Comparison of ENCODE assay signal across 8 cellular contexts in the genomic region with DNA sequence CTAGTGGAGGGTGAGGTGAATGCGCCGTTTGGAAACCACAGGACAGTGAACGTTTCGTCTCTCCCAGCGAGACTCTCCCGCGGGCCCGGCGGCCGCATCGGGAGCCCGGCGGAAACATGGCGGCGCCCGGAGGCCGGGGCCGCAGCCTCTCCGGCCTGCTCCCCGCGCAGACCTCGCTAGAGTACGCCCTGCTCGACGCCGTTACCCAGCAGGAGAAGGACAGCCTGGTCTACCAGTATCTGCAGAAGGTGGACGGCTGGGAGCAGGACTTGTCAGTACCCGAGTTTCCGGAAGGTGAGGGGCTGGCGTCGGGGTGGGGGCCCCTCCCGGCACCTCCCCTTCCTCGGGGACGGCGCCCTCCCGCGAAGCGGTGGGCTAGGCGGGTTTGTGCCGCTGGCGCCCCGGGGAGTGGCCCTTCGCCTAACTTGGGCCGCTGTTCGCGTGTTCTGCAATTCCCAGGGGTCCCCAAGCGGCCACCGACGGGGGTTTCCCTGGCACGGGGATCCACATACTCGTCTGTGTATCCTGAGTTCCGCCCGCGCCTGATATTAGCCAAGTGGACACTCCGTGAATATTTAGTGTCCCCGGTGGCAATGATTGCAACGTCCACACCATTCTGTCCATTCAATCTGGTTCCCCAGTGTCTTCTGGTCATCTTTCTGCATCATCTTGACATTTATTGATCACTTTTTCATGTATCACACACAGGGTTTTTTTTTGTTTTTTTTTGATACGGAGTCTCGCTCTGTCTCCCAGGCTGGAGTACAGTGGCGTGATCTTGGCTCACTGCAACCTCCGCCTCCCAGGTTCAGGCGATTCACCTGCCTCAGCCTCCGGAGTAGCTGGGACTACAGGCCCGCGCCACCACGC. TPM values are rescaled to one million over a fixed set of nuclear protein-coding genes. Genes with fewer than 3 reads are reported as not detected.
A peak's percentile ranks its signal among the peaks of the same experiment; 100 is the strongest.
DNase-seq lines count a peak whose midpoint lies in the region; ATAC-seq, FAIRE-seq and TF ChIP-seq lines count a peak whose summit lies in the region.

No MANE protein-coding gene starts in this region.

- peak overlapping the region; percentile 78 for H3K9ac ChIP-seq in neural progenitor cell

- H3K9me3 Mint-ChIP-seq in activated naive CD4-positive, alpha-beta T cell treated with anti-CD3 and anti-CD28 coated beads for 36 hours = no peaks in the 10 kb centered on the region
- no peaks in the 10 kb centered on the region for H3K9me3 Mint-ChIP-seq in neural progenitor cell
- H3K9me3 Mint-ChIP-seq in type B pancreatic cell = no peaks in the 10 kb centered on the region

- peaks cover 84% of the 10 kb centered on the region for H3K79me2 ChIP-seq in neural progenitor cell (ENCODE audit: low read depth)

- H3K9me3 ChIP-seq in neural progenitor cell (ENCODE audit: low read depth) = no peaks in the 10 kb centered on the region

- no peaks in the 10 kb centered on the region for H4K20me1 ChIP-seq in neural progenitor cell (ENCODE audit: low read depth)

- POLR2A ChIA-PET in BJ (lab: Charles Lee) = no interaction called here

- intact Hi-C loops in activated naive CD4-positive, alpha-beta T cell treated with anti-CD3 and anti-CD28 coated beads for 36 hours (cut with micrococcal nuclease) = loop anchor here (1.0 to 10.0 kb wide), 10 partner anchors 58 to 967 kb away; a partner anchor contains a TSS

- TF ChIP-seq CTCF in BJ (IDR thresholded peaks at IDR 0.05; ENCODE audit: insufficient read depth, low read depth, low read length) (0 out of 2 replicates have a peak, but pooled peaks have one; percentile 6), neural progenitor cell (IDR thresholded peaks at IDR 0.05) (peak; percentile 11), type B pancreatic cell (conservative IDR thresholded peaks at IDR 0.05) (peak; percentile 56)

- FAIRE-seq in RCC 7860 (lab: Jason Lieb, UNC) = no peak
- FAIRE-seq in frontal cortex (lab: Jason Lieb, UNC) = no peak

- ATAC-seq in GM18870 (IDR thresholded peaks at IDR 0.05; ENCODE audit: unreplicated experiment) (peak; percentile 22), HG03095 (IDR thresholded peaks at IDR 0.05; ENCODE audit: unreplicated experiment) (peak; percentile 36)

- H3K4me1 ChIP-seq in neural progenitor cell = peaks cover 48% of the 10 kb centered on the region

- DNase-seq in BJ (ENCODE audit: low read depth) = no peak
- DNase-seq in RCC 7860 (ENCODE audit: low spot score) = peak; percentile 33
- peak; percentile 54 for DNase-seq in activated naive CD4-positive, alpha-beta T cell treated with anti-CD3 and anti-CD28 coated beads for 36 hours
- peak; percentile 47 to 62 for DNase-seq in frontal cortex (ENCODE audit: low spot score in 2 of 2)
- DNase-seq in neural progenitor cell (ENCODE audit: low spot score) = peak; percentile 84
- DNase-seq in type B pancreatic cell (ENCODE audit: extremely low spot score, unreplicated experiment) = peak; percentile 80

- H3K4me1 Mint-ChIP-seq in activated naive CD4-positive, alpha-beta T cell treated with anti-CD3 and anti-CD28 coated beads for 36 hours (ENCODE audit: low read depth) = peaks cover 34% of the 10 kb centered on the region
- H3K4me1 Mint-ChIP-seq in neural progenitor cell (peaks cover 38% of the 10 kb centered on the region), type B pancreatic cell (ENCODE audit: unreplicated experiment) (peaks cover 36% of the 10 kb centered on the region)

- H3F3A ChIP-seq in neural progenitor cell (ENCODE audit: low read depth) = no peaks in the 10 kb centered on the region

- H3K4me2 ChIP-seq in neural progenitor cell = peak overlapping the region; percentile 93

- peak overlapping the region; percentile 83 for H3K4me3 ChIP-seq in BJ (ENCODE audit: low read depth, low read length)
- peak overlapping the region; percentile 86 for H3K4me3 ChIP-seq in neural progenitor cell

- H3K27ac Mint-ChIP-seq in activated naive CD4-positive, alpha-beta T cell treated with anti-CD3 and anti-CD28 coated beads for 36 hours = peak overlapping the region; percentile 98
- H3K27ac Mint-ChIP-seq in neural progenitor cell (peak overlapping the region; percentile 100), type B pancreatic cell (peak overlapping the region; percentile 98)

- H3K4me3 Mint-ChIP-seq in activated naive CD4-positive, alpha-beta T cell treated with anti-CD3 and anti-CD28 coated beads for 36 hours = peak overlapping the region; percentile 95
- H3K4me3 Mint-ChIP-seq in neural progenitor cell (peak overlapping the region; percentile 96), type B pancreatic cell (peak overlapping the region; percentile 98)

- CTCF ChIA-PET in BJ (lab: Yijun Ruan, JAX) = no interaction called here
- CTCF ChIA-PET in activated naive CD4-positive, alpha-beta T cell treated with anti-CD3 and anti-CD28 coated beads for 36 hours (lab: Charles Lee) = no interaction called here

- H3K36me3 ChIP-seq in BJ (ENCODE audit: control insufficient read depth, insufficient read depth, low read length) = no peaks in the 10 kb centered on the region
- peaks cover 13% of the 10 kb centered on the region for H3K36me3 ChIP-seq in neural progenitor cell

- H3K27me3 ChIP-seq in BJ (ENCODE audit: control insufficient read depth, insufficient read depth, low read length) (no peaks in the 10 kb centered on the region), neural progenitor cell (no peaks in the 10 kb centered on the region)

- H2AFZ ChIP-seq in neural progenitor cell (replicated peaks) = peak overlapping the region; percentile 97

- H3K27ac ChIP-seq in neural progenitor cell = peak overlapping the region; percentile 67

- peaks cover 13% of the 10 kb centered on the region for H3K36me3 Mint-ChIP-seq in activated naive CD4-positive, alpha-beta T cell treated with anti-CD3 and anti-CD28 coated beads for 36 hours (ENCODE audit: low read depth)
- peaks cover 19% of the 10 kb centered on the region for H3K36me3 Mint-ChIP-seq in neural progenitor cell
- H3K36me3 Mint-ChIP-seq in type B pancreatic cell = peaks cover 12% of the 10 kb centered on the region

- no peaks in the 10 kb centered on the region for H3K27me3 Mint-ChIP-seq in activated naive CD4-positive, alpha-beta T cell treated with anti-CD3 and anti-CD28 coated beads for 36 hours (ENCODE audit: low read depth)
- H3K27me3 Mint-ChIP-seq in neural progenitor cell (ENCODE audit: insufficient read depth, low read depth) = no peaks in the 10 kb centered on the region
- no peaks in the 10 kb centered on the region for H3K27me3 Mint-ChIP-seq in type B pancreatic cell

RNA-seq across cellular contexts. Expression of a gene that starts 0.5 kb away (rescaled TPM):
- polyA plus RNA-seq in BJ (2011; rRNA removed) = 4.2 and 8.2 TPM in 2 replicates
- 9.7 and 10.4 TPM in 2 replicates for polyA minus RNA-seq in BJ (2011; rRNA and poly(A)+ RNA removed)
- 10 to 100 TPM; 12.6 to 13.9 TPM for total RNA-seq in activated naive CD4-positive, alpha-beta T cell treated with anti-CD3 and anti-CD28 coated beads for 36 hours
- total RNA-seq in frontal cortex (20.4 TPM), neural progenitor cell (ENCODE audit: low replicate concordance) (38.0 and 47.6 TPM in 2 replicates), type B pancreatic cell (ENCODE audit: low replicate concordance) (25.4 and 42.2 TPM in 2 replicates)

RNA-seq across cellular contexts. Expression of a gene that starts 1.1 kb away (rescaled TPM):
- polyA plus RNA-seq in BJ (2011; rRNA removed) = 3.2 and 5.6 TPM in 2 replicates
- polyA minus RNA-seq in BJ (2011; rRNA and poly(A)+ RNA removed) = 2.6 and 3.1 TPM in 2 replicates
- total RNA-seq in activated naive CD4-positive, alpha-beta T cell treated with anti-CD3 and anti-CD28 coated beads for 36 hours = 1 to 10 TPM; 8.1 to 8.7 TPM
- total RNA-seq in frontal cortex = 16.7 TPM
- total RNA-seq in neural progenitor cell (ENCODE audit: low replicate concordance) = 24.0 and 35.9 TPM in 2 replicates
- 7.3 and 9.2 TPM in 2 replicates for total RNA-seq in type B pancreatic cell (ENCODE audit: low replicate concordance)

Comparison
In these comparisons a context has a peak if more than half of its experiments do, and no peak if none do; other contexts are left out.
1. CTCF ChIP-seq: peak in every context shown above with its lines; median percentile 56 in type B pancreatic cell; 11 in neural progenitor cell; 6 in BJ.